ENCODE assay signal across 22 cellular contexts in the genomic region with DNA sequence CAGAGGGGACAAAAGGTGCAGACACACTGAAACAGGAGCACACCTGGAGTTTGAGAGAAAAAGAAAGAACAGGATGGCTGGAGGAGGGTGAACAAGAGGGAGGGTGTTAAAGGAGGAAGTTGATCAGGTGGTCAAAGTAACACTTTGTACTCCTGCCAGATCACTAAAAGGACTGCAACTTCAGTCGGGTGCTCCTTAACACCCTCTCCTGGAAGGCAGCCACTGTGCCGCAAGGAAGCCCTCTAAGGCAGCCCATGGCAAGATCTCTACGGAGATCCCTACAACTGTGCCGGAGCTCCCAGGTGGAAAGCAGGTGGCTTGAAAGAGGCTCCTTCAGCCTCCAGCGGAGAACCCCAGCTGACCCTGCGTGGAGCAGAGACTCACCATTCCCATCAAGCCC.
DNase-seq lines count a peak whose midpoint lies in the region; ATAC-seq and TF ChIP-seq lines count a peak whose summit lies in the region.
"Had no signal": no experiment of that assay in that cellular context is flagged by ENCODE, and none has a peak within 500 bp of the region (broad histone marks: within the 10 kb centered on the region; RNA-seq: fewer than 3 reads in every experiment).

No MANE protein-coding gene starts in this region.

- H3K27me3 Mint-ChIP-seq in T-helper 17 cell (peaks cover 12% of the 10 kb centered on the region), type B pancreatic cell (peaks cover 6% of the 10 kb centered on the region)
- H3K27me3 Mint-ChIP-seq: stimulated activated naive B cell treated with anti-CD40 and anti-IgM and Interleukin-4, amounts not matched to agents 10 μg/mL and 1 μg/mL and 100 μg/mL, for 72 hours had no signal

- H3K36me3 ChIP-seq in left lung: no peaks in the 10 kb centered on the region
- H3K36me3 ChIP-seq: heart left ventricle had no signal

- TF ChIP-seq CTCF in left lung (IDR thresholded peaks at IDR 0.05) (no peak), type B pancreatic cell (conservative IDR thresholded peaks at IDR 0.05) (no peak)

- H3K36me3 Mint-ChIP-seq in T-helper 17 cell (ENCODE audit: low read depth) (no peaks in the 10 kb centered on the region), type B pancreatic cell (no peaks in the 10 kb centered on the region)
- H3K36me3 Mint-ChIP-seq: stimulated activated naive B cell treated with anti-CD40 and anti-IgM and Interleukin-4, amounts not matched to agents 10 μg/mL and 1 μg/mL and 100 μg/mL, for 72 hours had no signal

- H3K27ac Mint-ChIP-seq in T-helper 17 cell: no peak overlapping the region
- peak overlapping the region; percentile 7 for H3K27ac Mint-ChIP-seq in type B pancreatic cell
- H3K27ac Mint-ChIP-seq: activated CD4-positive, alpha-beta memory T cell treated with anti-CD3 and anti-CD28 coated beads, Interleukin-2, amount 10 ng/mL, durations not matched to agents 7 days and 5 days; activated naive CD8-positive, alpha-beta T cell; activated T-cell treated with anti-CD3 and anti-CD28 coated beads, Interleukin-2, amount 50 U/mL, for 72 hours; stimulated activated naive B cell treated with anti-CD40 and anti-IgM and Interleukin-4, amounts not matched to agents 10 μg/mL and 1 μg/mL and 100 μg/mL, for 72 hours had no signal

- H3K4me1 Mint-ChIP-seq in T-helper 17 cell (peaks cover 3% of the 10 kb centered on the region), type B pancreatic cell (ENCODE audit: unreplicated experiment) (peaks cover 21% of the 10 kb centered on the region)
- H3K4me1 Mint-ChIP-seq: activated CD4-positive, alpha-beta memory T cell treated with anti-CD3 and anti-CD28 coated beads, Interleukin-2, amount 10 ng/mL, durations not matched to agents 7 days and 5 days; stimulated activated naive B cell treated with anti-CD40 and anti-IgM and Interleukin-4, amounts not matched to agents 10 μg/mL and 1 μg/mL and 100 μg/mL, for 72 hours had no signal

- H3K4me1 ChIP-seq in left lung: no peaks in the 10 kb centered on the region
- H3K4me1 ChIP-seq: heart left ventricle had no signal

- peaks cover 6% of the 10 kb centered on the region for H3K9me3 Mint-ChIP-seq in type B pancreatic cell
- H3K9me3 Mint-ChIP-seq: activated CD4-positive, alpha-beta memory T cell treated with anti-CD3 and anti-CD28 coated beads, Interleukin-2, amount 10 ng/mL, durations not matched to agents 7 days and 5 days had no signal

- peak; percentile 16 for DNase-seq in NCI-H82 (lab: John Stamatoyannopoulos, UW)
- no peak for DNase-seq in NCI-H82 treated with DMSO at 0.1 percent for 48 hours (lab: John Stamatoyannopoulos, UW; ENCODE audit: unreplicated experiment)
- DNase-seq in T-helper 17 cell: no peak
- DNase-seq in left lung: peak in 1 of 2 donors; percentile 54
- no peak for DNase-seq in type B pancreatic cell (ENCODE audit: extremely low spot score, unreplicated experiment)
- DNase-seq in NCI-H446 treated with DMSO at 0.1 percent for 48 hours (lab: John Stamatoyannopoulos, UW): no peak
- DNase-seq in DMS153 (lab: John Stamatoyannopoulos, UW): no peak
- DNase-seq in NCI-H226: no peak
- DNase-seq: 8988T; activated CD4-positive, alpha-beta memory T cell treated with anti-CD3 and anti-CD28 coated beads, Interleukin-2, amount 10 ng/mL, durations not matched to agents 7 days and 5 days; activated T-cell treated with anti-CD3 and anti-CD28 coated beads, Interleukin-2, amount 50 U/mL, for 72 hours; dermis blood vessel endothelial cell; heart left ventricle; left cardiac atrium; NCI-H1694; NCI-H510A treated with DMSO at 0.1 percent for 48 hours; SK-N-SH; stimulated activated naive B cell treated with anti-CD40 and anti-IgM and Interleukin-4, amounts not matched to agents 10 μg/mL and 1 μg/mL and 100 μg/mL, for 72 hours had no signal

- H3K4me3 ChIP-seq in left lung: no peak overlapping the region
- H3K4me3 ChIP-seq: heart left ventricle, skin epidermis had no signal

- no peak overlapping the region for H3K27ac ChIP-seq in left lung
- H3K27ac ChIP-seq: C4-2B, heart left ventricle, KMS-11, skin epidermis had no signal

- H3K27me3 ChIP-seq in left lung: peaks cover 0 to 47% of the 10 kb centered on the region in 2 donors

- intact Hi-C loops in left lung (cut with DNase I): no loop called here

- H3K4me3 Mint-ChIP-seq in T-helper 17 cell (peak overlapping the region; percentile 8), type B pancreatic cell (no peak overlapping the region)
- H3K4me3 Mint-ChIP-seq: activated CD4-positive, alpha-beta memory T cell treated with anti-CD3 and anti-CD28 coated beads, Interleukin-2, amount 10 ng/mL, durations not matched to agents 7 days and 5 days; activated naive CD8-positive, alpha-beta T cell; activated T-cell treated with anti-CD3 and anti-CD28 coated beads, Interleukin-2, amount 50 U/mL, for 72 hours; stimulated activated naive B cell treated with anti-CD40 and anti-IgM and Interleukin-4, amounts not matched to agents 10 μg/mL and 1 μg/mL and 100 μg/mL, for 72 hours had no signal

- ATAC-seq in T-helper 17 cell (no peak), left lung (peak; percentile 66)
- ATAC-seq: activated T-cell treated with anti-CD3 and anti-CD28 coated beads, Interleukin-2, amount 50 U/mL, for 72 hours; heart left ventricle; stimulated activated naive B cell treated with anti-CD40 and anti-IgM and Interleukin-4, amounts not matched to agents 10 μg/mL and 1 μg/mL and 100 μg/mL, for 72 hours had no signal

- H3K9me3 ChIP-seq in T-helper 17 cell (ENCODE audit: control insufficient read depth, low read length, poor library complexity, severe bottlenecking): no peaks in the 10 kb centered on the region
- H3K9me3 ChIP-seq in left lung: no peaks in the 10 kb centered on the region
- H3K9me3 ChIP-seq: SK-N-SH had no signal
